In the genomic region with DNA sequence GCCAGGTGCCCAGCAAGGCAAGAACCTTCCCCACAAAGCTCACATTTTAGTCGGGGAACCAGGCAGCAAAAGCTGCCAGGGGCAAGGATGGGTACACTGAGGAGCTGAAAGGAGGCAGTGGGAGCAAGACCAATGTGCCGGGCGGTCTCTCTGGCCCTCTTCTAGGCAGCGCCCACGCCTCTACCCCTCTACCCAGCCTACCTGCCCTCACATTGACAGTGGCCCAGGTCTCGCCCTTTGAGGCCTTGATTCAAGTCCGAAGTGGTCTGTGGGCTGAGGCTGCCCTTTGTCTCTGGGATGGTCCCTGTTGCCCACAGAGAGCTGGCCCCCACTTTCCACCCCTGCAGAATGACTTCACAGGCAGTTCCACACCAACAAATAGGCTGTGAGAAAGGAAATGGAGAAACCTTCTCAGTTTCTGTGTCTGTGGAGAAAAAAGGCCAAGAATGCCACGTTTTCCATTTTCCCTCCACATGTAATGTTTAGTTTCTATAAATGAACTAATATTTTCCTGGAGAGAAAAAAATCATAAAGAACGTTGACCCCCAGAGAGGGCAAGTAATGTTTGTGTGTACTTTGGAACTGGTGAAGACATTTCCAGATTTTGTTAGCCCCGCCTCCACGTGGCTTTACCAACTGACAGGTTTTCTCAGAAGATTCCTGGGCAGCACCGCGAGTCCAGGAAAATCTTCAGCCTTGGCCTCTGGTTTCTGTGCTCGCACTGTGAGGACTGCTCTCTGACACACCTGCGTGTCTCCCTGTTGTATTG, we compare ENCODE assay signal across 19 cellular contexts. TPM values are rescaled to one million over a fixed set of nuclear protein-coding genes. Genes with fewer than 3 reads are reported as not detected.
DNase-seq lines count a peak whose midpoint lies in the region; ATAC-seq and TF ChIP-seq lines count a peak whose summit lies in the region.
"Had no signal": no experiment of that assay in that cellular context is flagged by ENCODE, and none has a peak within 500 bp of the region (broad histone marks: within the 10 kb centered on the region; RNA-seq: fewer than 3 reads in every experiment).

No MANE protein-coding gene starts in this region.

- WGBS in gastroesophageal sphincter (ENCODE audit: low coverage in 1 of 2), 2 donors, result 63 to 100% methylated on average over 6 to 8 of the region's 15 CpGs
- 60 to 71% (median 68%) methylated on average over 15 of the region's 15 CpGs for WGBS in ovary, 3 donors
- WGBS in GM23248 (ENCODE audit: low coverage in 1 of 2, low lambda C conversion rate in 2 of 2, missing lambda C conversion rate in 2 of 2), 2 experiments, result 87 to 88% methylated on average over 15 of the region's 15 CpGs

- H3K4me3 Mint-ChIP-seq in activated T-helper 17 cell treated with anti-CD3 and anti-CD28 coated beads, Interleukin-2, amount 50 U/mL, for 72 hours, result no peak overlapping the region
- H3K4me3 Mint-ChIP-seq in progenitor cell of endocrine pancreas (ENCODE audit: low read depth), result no peak overlapping the region
- H3K4me3 Mint-ChIP-seq: activated CD8-positive, alpha-beta T cell treated with anti-CD3 and anti-CD28 coated beads, Interleukin-2, amount 10 ng/mL, durations not matched to agents 7 days and 5 days; neural crest cell; stimulated activated naive CD8-positive, alpha-beta T cell treated with anti-CD3 and anti-CD28 coated beads, Interleukin-15, Interleukin-2, amounts not matched to agents 100 ng/mL and 50 ng/mL, for 24 hours had no signal

- no peaks in the 10 kb centered on the region for H3K9me3 Mint-ChIP-seq in activated T-helper 17 cell treated with anti-CD3 and anti-CD28 coated beads, Interleukin-2, amount 50 U/mL, for 72 hours
- H3K9me3 Mint-ChIP-seq in progenitor cell of endocrine pancreas (ENCODE audit: low read depth), result no peaks in the 10 kb centered on the region
- H3K9me3 Mint-ChIP-seq: neural crest cell; stimulated activated naive CD8-positive, alpha-beta T cell treated with anti-CD3 and anti-CD28 coated beads, Interleukin-15, Interleukin-2, amounts not matched to agents 100 ng/mL and 50 ng/mL, for 24 hours had no signal

- H3K4me1 Mint-ChIP-seq in activated T-helper 17 cell treated with anti-CD3 and anti-CD28 coated beads, Interleukin-2, amount 50 U/mL, for 72 hours, result no peaks in the 10 kb centered on the region
- no peaks in the 10 kb centered on the region for H3K4me1 Mint-ChIP-seq in progenitor cell of endocrine pancreas (ENCODE audit: low read depth)

- no peaks in the 10 kb centered on the region for H3K36me3 Mint-ChIP-seq in activated T-helper 17 cell treated with anti-CD3 and anti-CD28 coated beads, Interleukin-2, amount 50 U/mL, for 72 hours (ENCODE audit: low read depth)
- peaks cover 2% of the 10 kb centered on the region for H3K36me3 Mint-ChIP-seq in progenitor cell of endocrine pancreas (ENCODE audit: insufficient read depth)

- no peaks in the 10 kb centered on the region for H3K9me2 ChIP-seq in GM23248 (ENCODE audit: insufficient read depth)

- no peak overlapping the region for H3K4me2 ChIP-seq in GM23248 (ENCODE audit: unreplicated experiment)

- no peak for TF ChIP-seq POLR2A in gastroesophageal sphincter (IDR thresholded peaks at IDR 0.05)
- no peak for TF ChIP-seq POLR2A in ovary (IDR thresholded peaks at IDR 0.05)

- H3K9me3 ChIP-seq in gastroesophageal sphincter (no peaks in the 10 kb centered on the region), ovary (no peaks in the 10 kb centered on the region), GM23248 (ENCODE audit: low read depth) (no peaks in the 10 kb centered on the region)
- H3K9me3 ChIP-seq: heart right ventricle had no signal

- no peak overlapping the region for H2AFZ ChIP-seq in GM23248

- no peaks in the 10 kb centered on the region for H3K27me3 Mint-ChIP-seq in activated T-helper 17 cell treated with anti-CD3 and anti-CD28 coated beads, Interleukin-2, amount 50 U/mL, for 72 hours
- no peaks in the 10 kb centered on the region for H3K27me3 Mint-ChIP-seq in progenitor cell of endocrine pancreas
- H3K27me3 Mint-ChIP-seq: stimulated activated naive CD8-positive, alpha-beta T cell treated with anti-CD3 and anti-CD28 coated beads, Interleukin-15, Interleukin-2, amounts not matched to agents 100 ng/mL and 50 ng/mL, for 24 hours had no signal

- H4K20me1 ChIP-seq in GM23248 (ENCODE audit: insufficient read depth), result no peaks in the 10 kb centered on the region

- no peak for TF ChIP-seq EP300 in gastroesophageal sphincter (IDR thresholded peaks at IDR 0.05)
- no peak for TF ChIP-seq EP300 in ovary (IDR thresholded peaks at IDR 0.05)

- H3K27me3 ChIP-seq in gastroesophageal sphincter (no peaks in the 10 kb centered on the region), ovary (no peaks in the 10 kb centered on the region), GM23248 (replicated peaks; ENCODE audit: insufficient read depth) (no peaks in the 10 kb centered on the region)
- H3K27me3 ChIP-seq: cardiac muscle cell, heart right ventricle had no signal

- H3K79me2 ChIP-seq in GM23248 (ENCODE audit: insufficient read depth), result no peaks in the 10 kb centered on the region

- ATAC-seq in gastroesophageal sphincter, result no peak
- no peak for ATAC-seq in activated T-helper 17 cell treated with anti-CD3 and anti-CD28 coated beads, Interleukin-2, amount 50 U/mL, for 72 hours (replicated peaks)
- ATAC-seq: activated CD8-positive, alpha-beta T cell treated with anti-CD3 and anti-CD28 coated beads, Interleukin-2, amount 10 ng/mL, durations not matched to agents 7 days and 5 days; HCT116; K562 had no signal

- no peaks in the 10 kb centered on the region for H3F3A ChIP-seq in GM23248 (ENCODE audit: insufficient read depth)

- H3K27ac ChIP-seq in C4-2B (peak overlapping the region; percentile 30), VCaP (peak overlapping the region; percentile 97), gastroesophageal sphincter (peak overlapping the region in 3 of 4 donors; percentile 9 to 51 (median 37)), ovary (peak overlapping the region; percentile 52 to 54), GM23248 (no peak overlapping the region)
- H3K27ac ChIP-seq: cardiac muscle cell had no signal

- H3K27ac Mint-ChIP-seq in activated T-helper 17 cell treated with anti-CD3 and anti-CD28 coated beads, Interleukin-2, amount 50 U/mL, for 72 hours, result no peak overlapping the region
- no peak overlapping the region for H3K27ac Mint-ChIP-seq in progenitor cell of endocrine pancreas
- H3K27ac Mint-ChIP-seq: activated CD8-positive, alpha-beta T cell treated with anti-CD3 and anti-CD28 coated beads, Interleukin-2, amount 10 ng/mL, durations not matched to agents 7 days and 5 days; stimulated activated naive CD8-positive, alpha-beta T cell treated with anti-CD3 and anti-CD28 coated beads, Interleukin-15, Interleukin-2, amounts not matched to agents 100 ng/mL and 50 ng/mL, for 24 hours had no signal

- no peak for TF ChIP-seq CTCF in C4-2B (conservative IDR thresholded peaks at IDR 0.05)
- no peak for TF ChIP-seq CTCF in VCaP (conservative IDR thresholded peaks at IDR 0.05)
- TF ChIP-seq CTCF in gastroesophageal sphincter (IDR thresholded peaks at IDR 0.05), result no peak
- no peak for TF ChIP-seq CTCF in ovary (IDR thresholded peaks at IDR 0.05)
- TF ChIP-seq CTCF in progenitor cell of endocrine pancreas (IDR thresholded peaks at IDR 0.05; ENCODE audit: unreplicated experiment), result no peak

- in situ Hi-C loops in GM23248 (cut with MboI), result no loop called here

- no peak overlapping the region for H3K9ac ChIP-seq in GM23248

- H3K36me3 ChIP-seq in gastroesophageal sphincter (peaks cover 0 to 3% of the 10 kb centered on the region in 2 donors), ovary (no peaks in the 10 kb centered on the region), GM23248 (ENCODE audit: low read depth) (no peaks in the 10 kb centered on the region)
- H3K36me3 ChIP-seq: cardiac muscle cell had no signal

- DNase-seq in ovary (peak; percentile 26 to 46 (median 35)), midbrain (lab: John Stamatoyannopoulos, UW) (no peak), progenitor cell of endocrine pancreas (ENCODE audit: low spot score, unreplicated experiment) (no peak), GM23248 (no peak)
- DNase-seq: activated CD8-positive, alpha-beta T cell treated with anti-CD3 and anti-CD28 coated beads, Interleukin-2, amount 10 ng/mL, durations not matched to agents 7 days and 5 days; DMS153; erythroblast; NCI-H1092 treated with DMSO at 0.1 percent for 48 hours had no signal

- peaks cover 0 to 45% (median 17%) of the 10 kb centered on the region in 3 donors for H3K4me1 ChIP-seq in gastroesophageal sphincter
- peaks cover 21% of the 10 kb centered on the region for H3K4me1 ChIP-seq in ovary (ENCODE audit: insufficient read depth)
- peaks cover 7% of the 10 kb centered on the region for H3K4me1 ChIP-seq in GM23248 (ENCODE audit: insufficient read depth)

- intact Hi-C loops in ovary (cut with DNase I), result loop anchor here in 3 of 4 donors (5.0 to 10.0 kb wide), 3 partner anchors 43 to 55 kb away; a partner anchor contains a TSS

- H3K4me3 ChIP-seq in gastroesophageal sphincter (no peak overlapping the region), ovary (no peak overlapping the region), GM23248 (no peak overlapping the region)
- H3K4me3 ChIP-seq: cardiac muscle cell, heart right ventricle, K562, skin epidermis had no signal

RNA-seq across cellular contexts. Expression of a gene that starts 57.4 kb away (rescaled TPM):
- total RNA-seq in gastroesophageal sphincter, result 10 to 100 TPM; 36.5 to 52.5 (median 50.8) TPM
- 100 to 1,000 TPM in 1 of 7 donors, 10 to 100 TPM in 5, 1 to 10 TPM in 1; 9.8 to 108 (median 64.1) TPM for total RNA-seq in ovary
- polyA plus RNA-seq in ovary, result 100 to 1,000 TPM in 1 of 2 donors, 10 to 100 TPM in 1; 27.5 to 114 TPM
- total RNA-seq in activated T-helper 17 cell treated with anti-CD3 and anti-CD28 coated beads, Interleukin-2, amount 50 U/mL, for 72 hours, result not detected
- 4.7 and 5.3 TPM in 2 replicates for total RNA-seq in progenitor cell of endocrine pancreas
- 9.0 and 12.3 TPM in 2 replicates for total RNA-seq in GM23248 (2014; rRNA removed; shearing (Covaris generic))
- polyA plus RNA-seq in GM23248 (2016; fragmentation: Nextera tagmentation; extraction: Ambion mirVana), result 8.8 and 9.5 TPM in 2 replicates
- total RNA-seq: activated CD8-positive, alpha-beta T cell treated with anti-CD3 and anti-CD28 coated beads, Interleukin-2, amount 10 ng/mL, durations not matched to agents 7 days and 5 days; K562 had no signal
- polyA plus RNA-seq: K562 had no signal

Comparison
In these comparisons a context has a peak if more than half of its experiments do, and no peak if none do; other contexts are left out.
1. DNase-seq: peak in ovary (5 of 5); none in midbrain (single experiment), progenitor cell of endocrine pancreas (single experiment) and GM23248 (single experiment).